In the genomic region with DNA sequence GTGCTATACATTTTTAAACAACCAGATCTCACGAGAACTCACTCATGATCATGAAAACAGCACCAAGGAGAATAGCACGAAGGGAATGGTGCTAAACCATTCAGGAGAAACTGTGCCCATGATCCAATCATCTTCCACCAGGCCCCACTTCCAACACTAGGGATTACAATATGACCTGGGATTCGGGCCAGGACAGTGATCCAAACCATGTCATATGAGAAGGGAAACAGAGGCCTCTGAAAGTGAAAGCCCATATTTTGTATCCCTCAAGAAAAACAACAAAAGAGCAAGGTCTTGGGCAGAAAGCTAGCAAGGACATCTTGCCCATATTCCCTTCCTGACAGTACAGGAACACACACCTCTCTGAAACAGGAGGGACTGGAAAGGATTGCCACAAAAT, we compare ENCODE assay signal across 26 cellular contexts.
"Had no signal": no experiment of that assay in that cellular context is flagged by ENCODE, and none has a peak within 500 bp of the region (broad histone marks: within the 10 kb centered on the region; RNA-seq: fewer than 3 reads in every experiment).

No MANE protein-coding gene starts in this region.

- H3K9me3 ChIP-seq: Peyer's patch, SJCRH30, SK-N-SH had no signal

- H3K4me3 ChIP-seq: cardiac muscle cell, Peyer's patch, SJCRH30 had no signal

- H3K9ac ChIP-seq: SK-N-SH had no signal

- DNase-seq: activated CD4-positive, alpha-beta memory T cell treated with anti-CD3 and anti-CD28 coated beads, Interleukin-2, amount 10 ng/mL, durations not matched to agents 7 days and 5 days; activated CD4-positive, alpha-beta T cell treated with anti-CD3 and anti-CD28 coated beads for 36 hours; activated CD4-positive, alpha-beta T cell treated with anti-CD3 and anti-CD28 coated beads, Interleukin-2, amount 50 U/mL, for 1 hour; activated gamma-delta T cell; activated naive CD4-positive, alpha-beta T cell treated with anti-CD3 and anti-CD28 coated beads for 36 hours; activated T-cell treated with anti-CD3 and anti-CD28 coated beads for 4 hours; activated T-cell treated with anti-CD3 and anti-CD28 coated beads, Interleukin-2, amount 50 U/mL, for 48 hours; amygdala; brain microvascular endothelial cell; Kasumi-1; KBM-7; NCI-H146; NCI-H1930; NCI-H345; NCI-H510A treated with DMSO at 0.1 percent for 48 hours; NCI-H69; NK-92 treated with Interleukin-12 subunit alpha and Interleukin-12 subunit beta, amount 100 ng/mL, for 24 hours; Peyer's patch; Right ventricle myocardium superior; SJCRH30; SK-N-SH; T-helper 1 cell; WERI-Rb-1 had no signal

- H3K27ac ChIP-seq: brain microvascular endothelial cell, cardiac muscle cell, Peyer's patch, RWPE1, SJCRH30, WERI-Rb-1 had no signal

- H3K27me3 ChIP-seq: brain microvascular endothelial cell, cardiac muscle cell, Peyer's patch, SJCRH30 had no signal

- ATAC-seq: activated CD4-positive, alpha-beta T cell treated with anti-CD3 and anti-CD28 coated beads for 36 hours; activated T-helper 17 cell treated with anti-CD3 and anti-CD28 coated beads, Interleukin-2, amount 50 U/mL, for 72 hours had no signal

- H3K36me3 ChIP-seq: brain microvascular endothelial cell, cardiac muscle cell, Peyer's patch, SJCRH30, WERI-Rb-1 had no signal

- H3K4me1 ChIP-seq: Peyer's patch, SJCRH30 had no signal
